In the genomic region with DNA sequence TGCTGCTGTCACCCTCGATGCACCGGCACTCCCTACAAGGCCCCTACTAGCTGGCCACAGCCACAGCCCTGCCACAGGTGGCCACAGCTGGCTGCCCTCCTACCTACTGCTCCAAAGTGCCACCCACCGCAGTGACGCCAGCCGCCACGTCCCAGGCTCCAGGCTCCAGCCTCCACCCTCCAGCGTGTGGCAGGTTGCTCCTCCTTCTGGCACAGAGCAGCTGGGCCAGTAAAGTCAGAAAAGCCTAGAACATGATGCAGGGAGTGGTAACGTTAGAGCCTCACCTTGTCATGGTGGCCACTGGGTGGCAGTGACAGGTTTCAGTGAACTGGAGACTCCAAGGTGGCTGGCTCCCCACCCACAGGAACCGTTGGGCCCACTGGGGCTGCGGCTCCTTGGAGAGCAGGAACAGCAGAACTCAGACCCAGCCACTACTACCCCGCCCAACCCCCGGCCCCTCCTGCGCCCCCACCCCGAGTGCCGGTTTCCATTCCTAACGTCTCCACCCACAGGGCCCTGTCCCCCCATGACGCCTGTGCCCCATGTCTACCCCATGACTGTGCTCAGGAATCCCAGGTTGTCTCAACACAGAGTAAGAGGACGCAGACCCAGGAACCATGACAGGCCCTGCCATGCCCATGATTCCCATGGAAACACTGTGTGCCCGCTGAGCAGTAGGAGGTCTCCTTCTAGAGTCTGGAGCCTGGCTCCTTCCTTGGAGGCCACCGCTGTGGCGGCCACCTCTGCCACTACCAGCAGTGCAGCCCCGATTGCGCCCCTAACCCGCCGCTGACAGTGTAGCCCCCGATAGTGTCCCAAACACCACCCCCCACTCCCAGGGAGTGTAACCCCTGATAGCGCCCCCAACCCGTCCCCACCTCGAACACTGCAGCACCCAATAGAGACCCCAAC, we compare ENCODE assay signal across 1 cellular context.
TF ChIP-seq lines count a peak whose summit lies in the region.

No MANE protein-coding gene starts in this region.

TF ChIP-seq in GM23338, 12 proteins besides CTCF, POLR2A, EP300 and RAD21 (continued from another document):
- TF ChIP-seq, protein P1, sequence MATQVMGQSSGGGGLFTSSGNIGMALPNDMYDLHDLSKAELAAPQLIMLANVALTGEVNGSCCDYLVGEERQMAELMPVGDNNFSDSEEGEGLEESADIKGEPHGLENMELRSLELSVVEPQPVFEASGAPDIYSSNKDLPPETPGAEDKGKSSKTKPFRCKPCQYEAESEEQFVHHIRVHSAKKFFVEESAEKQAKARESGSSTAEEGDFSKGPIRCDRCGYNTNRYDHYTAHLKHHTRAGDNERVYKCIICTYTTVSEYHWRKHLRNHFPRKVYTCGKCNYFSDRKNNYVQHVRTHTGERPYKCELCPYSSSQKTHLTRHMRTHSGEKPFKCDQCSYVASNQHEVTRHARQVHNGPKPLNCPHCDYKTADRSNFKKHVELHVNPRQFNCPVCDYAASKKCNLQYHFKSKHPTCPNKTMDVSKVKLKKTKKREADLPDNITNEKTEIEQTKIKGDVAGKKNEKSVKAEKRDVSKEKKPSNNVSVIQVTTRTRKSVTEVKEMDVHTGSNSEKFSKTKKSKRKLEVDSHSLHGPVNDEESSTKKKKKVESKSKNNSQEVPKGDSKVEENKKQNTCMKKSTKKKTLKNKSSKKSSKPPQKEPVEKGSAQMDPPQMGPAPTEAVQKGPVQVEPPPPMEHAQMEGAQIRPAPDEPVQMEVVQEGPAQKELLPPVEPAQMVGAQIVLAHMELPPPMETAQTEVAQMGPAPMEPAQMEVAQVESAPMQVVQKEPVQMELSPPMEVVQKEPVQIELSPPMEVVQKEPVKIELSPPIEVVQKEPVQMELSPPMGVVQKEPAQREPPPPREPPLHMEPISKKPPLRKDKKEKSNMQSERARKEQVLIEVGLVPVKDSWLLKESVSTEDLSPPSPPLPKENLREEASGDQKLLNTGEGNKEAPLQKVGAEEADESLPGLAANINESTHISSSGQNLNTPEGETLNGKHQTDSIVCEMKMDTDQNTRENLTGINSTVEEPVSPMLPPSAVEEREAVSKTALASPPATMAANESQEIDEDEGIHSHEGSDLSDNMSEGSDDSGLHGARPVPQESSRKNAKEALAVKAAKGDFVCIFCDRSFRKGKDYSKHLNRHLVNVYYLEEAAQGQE (IDR thresholded peaks at IDR 0.05; ENCODE audit: unreplicated experiment) = no peak
